In genomic region chr5:40689442-40689841, GRCh38 we compare ENCODE assay signal across 8 cellular contexts. TPM values are rescaled to one million over a fixed set of nuclear protein-coding genes. Genes with fewer than 3 reads are reported as not detected.
DNase-seq lines count a peak whose midpoint lies in the region; ATAC-seq, FAIRE-seq and TF ChIP-seq lines count a peak whose summit lies in the region.

No MANE protein-coding gene starts in this region.

- no peaks in the 10 kb centered on the region for H3K23me2 ChIP-seq in H1 (ENCODE audit: low read depth, low read length)

- no peak overlapping the region for H3K4me2 ChIP-seq in H1 (ENCODE audit: insufficient read depth in 1 of 2, low read depth in 2 of 2, low read length in 2 of 2)

- H3K36me3 ChIP-seq in RWPE2 (ENCODE audit: low read depth) (peaks cover 89% of the 10 kb centered on the region), H1 (ENCODE audit: control insufficient read depth in 2 of 4, insufficient read depth in 4 of 4, low read length in 3 of 4) (no peaks in the 10 kb centered on the region), HAP-1 (replicated peaks) (no peaks in the 10 kb centered on the region)

- FAIRE-seq in H1 (lab: Jason Lieb, UNC): no peak

- peak; percentile 52 for ATAC-seq in GM18505 (IDR thresholded peaks at IDR 0.05; ENCODE audit: unreplicated experiment)
- ATAC-seq in HG02884 (IDR thresholded peaks at IDR 0.05; ENCODE audit: unreplicated experiment): peak; percentile 69
- ATAC-seq in RWPE2 (ENCODE audit: low read depth): peak; percentile 84

- H3K23ac ChIP-seq in H1 (ENCODE audit: insufficient read length): no peak overlapping the region

- no peaks in the 10 kb centered on the region for H3K9me3 ChIP-seq in RWPE2 (ENCODE audit: severe bottlenecking)
- peaks cover 0 to 2% of the 10 kb centered on the region in 2 experiments; a peak in 1 of 4 replicates for H3K9me3 ChIP-seq in H1 (ENCODE audit: insufficient read depth in 2 of 2, low read depth in 1 of 2, low read length in 1 of 2)
- H3K9me3 ChIP-seq in HAP-1: no peaks in the 10 kb centered on the region

- no peaks in the 10 kb centered on the region for H3K79me2 ChIP-seq in H1 (ENCODE audit: control insufficient read depth in 1 of 2, insufficient read depth in 2 of 2, low read length in 2 of 2)

- in situ Hi-C loops in HAP-1 (cut with MboI; ENCODE audit: low sequenced_read_pairs): loop anchor here (25.0 kb wide), 3 partner anchors 752 to 1102 kb away; no protein-coding TSS in a partner anchor

- H4K91ac ChIP-seq in H1 (replicated peaks; ENCODE audit: insufficient read length, low read length): no peak overlapping the region

- peak overlapping the region; percentile 57 for H3K27ac ChIP-seq in RWPE2 (ENCODE audit: poor library complexity, severe bottlenecking)
- no peak overlapping the region for H3K27ac ChIP-seq in H1 (ENCODE audit: low read depth, low read length)

- TF ChIP-seq CTCF in RWPE2 (IDR thresholded peaks at IDR 0.05; ENCODE audit: poor library complexity, severe bottlenecking) (no peak), H1 (IDR thresholded peaks at IDR 0.05; ENCODE audit: control extremely low read depth in 1 of 3, insufficient read depth in 1 of 3, low read depth in 1 of 3, low read length in 3 of 3) (no peak)

- no peak overlapping the region for H2BK20ac ChIP-seq in H1 (ENCODE audit: low read length)

- H2BK5ac ChIP-seq in H1 (ENCODE audit: low read depth, low read length): no peak overlapping the region

- H2AFZ ChIP-seq in H1 (ENCODE audit: low read length): no peak overlapping the region

- DNase-seq in RWPE2 (ENCODE audit: low spot score) (no peak), H1 (ENCODE audit: low read depth in 1 of 2, low spot score in 2 of 2) (no peak), pons (ENCODE audit: low spot score) (peak; percentile 23), GOT3 (lab: John Stamatoyannopoulos, UW) (no peak), NCI-H2227 (lab: John Stamatoyannopoulos, UW; ENCODE audit: unreplicated experiment) (no peak), HAP-1 (ENCODE audit: low spot score in 2 of 2) (no peak)

- no peak overlapping the region for H3K4ac ChIP-seq in H1 (replicated peaks; ENCODE audit: insufficient read length, low read depth, low read length)

- H4K8ac ChIP-seq in H1 (ENCODE audit: extremely low read depth, insufficient read depth, low read length): no peak overlapping the region

- POLR2A ChIA-PET in H1 (lab: Charles Lee; ENCODE audit: partially characterized antibody): no interaction called here

- H4K20me1 ChIP-seq in H1 (replicated peaks in 1 of 2; ENCODE audit: control insufficient read depth in 1 of 2, insufficient read depth in 2 of 2, low read length in 2 of 2): no peaks in the 10 kb centered on the region

- no peak for TF ChIP-seq RAD21 in H1 (IDR thresholded peaks at IDR 0.05 in 1 of 2, conservative IDR thresholded peaks at IDR 0.05 in 1 of 2; ENCODE audit: low read depth in 2 of 2, low read length in 2 of 2)

- CTCF ChIA-PET in H1 (lab: Charles Lee; ENCODE audit: partially characterized antibody): interaction anchor here (0.7 to 4.7 kb wide), 11 partner anchors 16 to 1119 kb away, joined by 3 to 15 read pairs (median 4); no protein-coding TSS in a partner anchor

- H2BK15ac ChIP-seq in H1 (ENCODE audit: low read length): no peak overlapping the region

- H3K27me3 ChIP-seq in RWPE2 (ENCODE audit: insufficient read depth, poor library complexity, severe bottlenecking) (no peaks in the 10 kb centered on the region), H1 (replicated peaks in 1 of 4; ENCODE audit: control insufficient read depth in 3 of 4, extremely low read depth in 1 of 4, insufficient read depth in 3 of 4, low read length in 3 of 4) (no peaks in the 10 kb centered on the region), HAP-1 (ENCODE audit: low read depth) (no peaks in the 10 kb centered on the region)

- no peak overlapping the region for H3K14ac ChIP-seq in H1 (ENCODE audit: insufficient read length)

- H3K4me3 ChIP-seq in RWPE2 (ENCODE audit: severe bottlenecking) (no peak overlapping the region), H1 (ENCODE audit: extremely low read depth in 1 of 4, insufficient read depth in 2 of 4, low read depth in 3 of 4, low read length in 4 of 4) (no peak overlapping the region), HAP-1 (no peak overlapping the region)

- H3K56ac ChIP-seq in H1 (replicated peaks; ENCODE audit: insufficient read length, low read depth, low read length): no peak overlapping the region

- no peak overlapping the region for H2AK5ac ChIP-seq in H1 (ENCODE audit: low read depth, low read length)

- no peak overlapping the region for H2BK120ac ChIP-seq in H1 (replicated peaks; ENCODE audit: low read depth, low read length)

- 85% methylated on average over 3 of the region's 3 CpGs; no CpG with 5 or more reads in 1 of the 2 experiments for WGBS in H1 (ENCODE audit: extremely low coverage in 1 of 2, insufficient coverage in 1 of 2, insufficient read length in 1 of 2, insufficient replicate concordance in 2 of 2, low coverage in 1 of 2, low lambda C conversion rate in 2 of 2, missing lambda C conversion rate in 1 of 2), 2 experiments

- no peak overlapping the region for H3K9ac ChIP-seq in H1 (replicated peaks in 1 of 4; ENCODE audit: extremely low read depth in 1 of 4, low read depth in 3 of 4, low read length in 3 of 4)

- H3K4me1 ChIP-seq in RWPE2 (ENCODE audit: insufficient read depth, poor library complexity, severe bottlenecking) (peaks cover 48% of the 10 kb centered on the region), H1 (replicated peaks in 1 of 4; ENCODE audit: control insufficient read depth in 3 of 4, insufficient read depth in 4 of 4, low read length in 3 of 4) (no peaks in the 10 kb centered on the region), HAP-1 (peaks cover 4% of the 10 kb centered on the region; the same call in 1 of the 2 replicates)

- H3K18ac ChIP-seq in H1 (ENCODE audit: extremely low read depth, low read length): no peak overlapping the region

- no peak overlapping the region for H4K5ac ChIP-seq in H1 (ENCODE audit: insufficient read length, low read depth, low read length)

- no peak for TF ChIP-seq EP300 in H1 (IDR thresholded peaks at IDR 0.05; ENCODE audit: borderline replicate concordance in 1 of 2, low read depth in 2 of 2, low read length in 2 of 2)

- TF ChIP-seq POLR2A in GM18505 (IDR thresholded peaks at IDR 0.05; ENCODE audit: borderline replicate concordance, extremely low read depth, insufficient read depth, insufficient read length): no peak
- no peak for TF ChIP-seq POLR2A in H1 (IDR thresholded peaks at IDR 0.05; ENCODE audit: control extremely low read depth in 1 of 2, low read depth in 2 of 2, low read length in 2 of 2)

- H2BK12ac ChIP-seq in H1 (ENCODE audit: low read depth, low read length): no peak overlapping the region

- no peaks in the 10 kb centered on the region for H3K79me1 ChIP-seq in H1 (ENCODE audit: low read depth, low read length)

TF ChIP-seq in H1, 55 proteins besides CTCF, POLR2A, EP300 and RAD21 (continues in another document):
- no peak for TF ChIP-seq BRCA1 (IDR thresholded peaks at IDR 0.05; ENCODE audit: low read depth, low read length)
- 0 out of 2 replicates have a peak, but pooled peaks have one; percentile 45 for TF ChIP-seq JUND (IDR thresholded peaks at IDR 0.05; ENCODE audit: low read length)

RNA-seq across cellular contexts. Expression of gene PTGER4, which starts 9.7 kb away (rescaled TPM):
- 0.76 and 1.9 TPM in 2 replicates for total RNA-seq in H1 (2021; fragmentation: NEBNext Ultra II Directional; extraction: Animal tissue kit (Norgen Biotek cat#: 25700))
- polyA plus RNA-seq in H1 (2011; rRNA removed): 1.2 and 2.7 TPM in 2 replicates
- polyA plus RNA-seq in H1 (2011; cell fraction: cytosol; rRNA removed): 0.54 TPM
- polyA plus RNA-seq in H1 (2011; cell fraction: nucleus; rRNA removed): 1.9 TPM
- 0.46 to 0.70 TPM (median 0.65 TPM) in 4 replicates for polyA plus RNA-seq in H1 (2012, experiment 1 of 2)
- polyA plus RNA-seq in H1 (2012, experiment 2 of 2): 0.18 TPM
- polyA plus RNA-seq in H1 (2013, experiment 1 of 2): 1.9 TPM
- polyA plus RNA-seq in H1 (2013, experiment 2 of 2): 1.8 TPM
- polyA minus RNA-seq in H1 (2011; rRNA and poly(A)+ RNA removed): 1.6 and 1.7 TPM in 2 replicates
- 3.2 TPM for polyA minus RNA-seq in H1 (2011; cell fraction: cytosol; rRNA and poly(A)+ RNA removed)
- 8.2 TPM for polyA minus RNA-seq in H1 (2011; cell fraction: nucleus; rRNA and poly(A)+ RNA removed)
